ENCODE assay signal across 1 cellular context in the genomic region with DNA sequence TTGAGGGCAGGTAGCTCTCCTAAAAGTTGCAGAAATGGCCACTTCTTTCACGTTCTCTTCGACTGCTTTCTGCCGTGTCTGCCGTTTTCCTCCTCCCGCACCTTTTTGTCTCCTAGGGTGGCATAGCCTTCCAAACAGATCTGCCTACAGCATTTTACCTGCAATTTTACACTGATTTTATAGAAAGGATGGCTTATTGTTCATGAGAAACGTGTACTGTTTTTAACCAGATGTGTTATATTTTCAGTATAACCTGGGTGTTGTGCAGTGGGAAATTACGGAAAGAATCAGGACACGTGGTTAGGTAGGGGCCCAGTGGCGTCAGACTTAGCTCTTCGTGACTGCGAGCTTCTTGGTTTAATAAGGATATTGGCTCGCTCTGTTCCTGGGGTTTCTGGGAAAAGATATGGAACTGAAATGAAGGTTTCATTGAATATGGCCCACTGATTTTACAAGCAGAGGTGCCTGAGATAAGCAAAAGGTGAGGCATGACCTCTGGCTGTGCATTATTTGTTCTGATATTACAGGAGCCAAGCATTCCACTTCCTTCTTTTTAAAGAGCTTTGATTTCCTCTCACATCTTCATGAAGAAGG.
TF ChIP-seq lines count a peak whose summit lies in the region.

No MANE protein-coding gene starts in this region.

TF ChIP-seq in endothelial cell of umbilical vein, 7 proteins besides CTCF, POLR2A, EP300 and RAD21:
- TF ChIP-seq GATA2 (IDR thresholded peaks at IDR 0.05; ENCODE audit: insufficient read depth, insufficient read length, low read depth, low read length) (no peak), MYC (IDR thresholded peaks at IDR 0.05; ENCODE audit: low read depth, low read length) (no peak), EZH2 (IDR thresholded peaks at IDR 0.05; ENCODE audit: borderline replicate concordance, low read depth, low read length, severe bottlenecking) (no peak), FOS (IDR thresholded peaks at IDR 0.05; ENCODE audit: borderline replicate concordance, insufficient read depth, low read length) (no peak), JUN (IDR thresholded peaks at IDR 0.05; ENCODE audit: borderline replicate concordance, insufficient read depth, insufficient read length, low read depth) (no peak), POLR2AphosphoS5 (IDR thresholded peaks at IDR 0.05; ENCODE audit: insufficient read depth, low read depth, low read length) (no peak)
- TF ChIP-seq, protein P1, sequence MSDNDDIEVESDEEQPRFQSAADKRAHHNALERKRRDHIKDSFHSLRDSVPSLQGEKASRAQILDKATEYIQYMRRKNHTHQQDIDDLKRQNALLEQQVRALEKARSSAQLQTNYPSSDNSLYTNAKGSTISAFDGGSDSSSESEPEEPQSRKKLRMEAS (IDR thresholded peaks at IDR 0.05; ENCODE audit: insufficient read depth, insufficient read length) = no peak
